ENCODE assay signal across 8 cellular contexts in genomic region chr1:164611754-164612642, GRCh38. TPM values are rescaled to one million over a fixed set of nuclear protein-coding genes. Genes with fewer than 3 reads are reported as not detected.
DNase-seq lines count a peak whose midpoint lies in the region; ATAC-seq lines count a peak whose summit lies in the region.

No MANE protein-coding gene starts in this region.

- peaks cover 28 to 29% of the 10 kb centered on the region in 2 donors for H3K4me1 ChIP-seq in duodenal mucosa (ENCODE audit: control insufficient read depth in 1 of 2, insufficient read depth in 2 of 2, low read length in 2 of 2)

- ATAC-seq in GM19397 (IDR thresholded peaks at IDR 0.05; ENCODE audit: unreplicated experiment), result no peak

- H3K9me3 ChIP-seq in duodenal mucosa (ENCODE audit: control insufficient read depth in 1 of 2, low read length in 2 of 2), result no peaks in the 10 kb centered on the region

- peaks cover 0 to 4% of the 10 kb centered on the region in 2 donors for H3K36me3 ChIP-seq in duodenal mucosa (ENCODE audit: control insufficient read depth in 1 of 2, insufficient read depth in 2 of 2, low read length in 2 of 2)

- no peaks in the 10 kb centered on the region for H3K27me3 ChIP-seq in duodenal mucosa (ENCODE audit: control insufficient read depth in 1 of 2, insufficient read depth in 2 of 2, low read length in 2 of 2)

- H3K4me3 ChIP-seq in duodenal mucosa (ENCODE audit: low read depth in 1 of 2, low read length in 2 of 2), result peak overlapping the region; percentile 39 to 44

- H3K9ac ChIP-seq in duodenal mucosa (ENCODE audit: low read depth in 1 of 2, low read length in 2 of 2), result peak overlapping the region in 1 of 2 donors; percentile 39

- DNase-seq in DMS153 treated with DMSO at 0.1 percent for 48 hours (lab: John Stamatoyannopoulos, UW; ENCODE audit: unreplicated experiment), result peak; percentile 98
- DNase-seq in NCI-H2196 (lab: John Stamatoyannopoulos, UW; ENCODE audit: unreplicated experiment), result peak; percentile 86
- DNase-seq in myocyte (ENCODE audit: low read depth), result peak; percentile 70
- DNase-seq in UCSD-AML1 (lab: John Stamatoyannopoulos, UW; ENCODE audit: unreplicated experiment), result no peak
- DNase-seq in stimulated activated naive CD4-positive, alpha-beta T cell treated with Interleukin-2 at 50 U/mL for 16 hours (lab: John Stamatoyannopoulos, UW), result no peak
- DNase-seq in AML-193 (lab: John Stamatoyannopoulos, UW), result no peak

- peak overlapping the region; percentile 44 for H3K27ac ChIP-seq in duodenal mucosa (ENCODE audit: low read depth, low read length)

RNA-seq across cellular contexts. Expression of gene PBX1, which starts 53.0 kb away (rescaled TPM):
- total RNA-seq in myocyte, result 4.6 and 7.0 TPM in 2 replicates
- 4.6 TPM for polyA plus RNA-seq in myocyte (2012)

Comparison
In these comparisons a context has a peak if more than half of its experiments do, and no peak if none do; other contexts are left out.
1. DNase-seq: peak in DMS153 treated with DMSO at 0.1 percent for 48 hours (single experiment), NCI-H2196 (single experiment) and myocyte (single experiment); none in UCSD-AML1 (single experiment), stimulated activated naive CD4-positive, alpha-beta T cell treated with Interleukin-2 at 50 U/mL for 16 hours (single experiment) and AML-193 (0 of 2).